In genomic region chr1:160169553-160170399, GRCh38 we compare ENCODE assay signal across 10 cellular contexts. TPM values are rescaled to one million over a fixed set of nuclear protein-coding genes. Genes with fewer than 3 reads are reported as not detected.
DNase-seq lines count a peak whose midpoint lies in the region; ATAC-seq and TF ChIP-seq lines count a peak whose summit lies in the region.
"Had no signal": no experiment of that assay in that cellular context is flagged by ENCODE, and none has a peak within 500 bp of the region (broad histone marks: within the 10 kb centered on the region; RNA-seq: fewer than 3 reads in every experiment).

No MANE protein-coding gene starts in this region.

- DNase-seq in NCI-H2107 treated with DMSO at 0.1 percent for 48 hours (lab: John Stamatoyannopoulos, UW; ENCODE audit: unreplicated experiment) (peak; percentile 62), NCI-H2107 (lab: John Stamatoyannopoulos, UW) (no peak), RPMI7951 (ENCODE audit: low read depth) (peak; percentile 21), neural progenitor cell (ENCODE audit: low spot score) (peak; percentile 91), HUDEP-2 (lab: John Stamatoyannopoulos, UW; ENCODE audit: unreplicated experiment in 76 of 76) (no peak), hippocampal formation (lab: John Stamatoyannopoulos, UW) (no peak), HT-29 (ENCODE audit: low spot score) (no peak)
- DNase-seq: NCI-H82 had no signal

- no peak for TF ChIP-seq CTCF in neural progenitor cell (IDR thresholded peaks at IDR 0.05)

- H3K36me3 ChIP-seq in neural progenitor cell, result no peaks in the 10 kb centered on the region

- no peaks in the 10 kb centered on the region for H3K9me3 ChIP-seq in neural progenitor cell (ENCODE audit: low read depth)

- no peaks in the 10 kb centered on the region for H3K79me2 ChIP-seq in neural progenitor cell (ENCODE audit: low read depth)

- H2AFZ ChIP-seq in neural progenitor cell (replicated peaks), result no peak overlapping the region

- H3F3A ChIP-seq in neural progenitor cell (ENCODE audit: low read depth), result peaks cover 30% of the 10 kb centered on the region

- H3K27ac ChIP-seq in neural progenitor cell, result peak overlapping the region; percentile 88

- peak; percentile 68 for ATAC-seq in HG03097 (IDR thresholded peaks at IDR 0.05; ENCODE audit: low FRiP score, unreplicated experiment)

- peaks cover 63% of the 10 kb centered on the region for H3K27me3 ChIP-seq in neural progenitor cell

- peaks cover 33% of the 10 kb centered on the region for H3K4me1 ChIP-seq in neural progenitor cell

- H3K4me3 ChIP-seq in neural progenitor cell, result peak overlapping the region; percentile 23

- H3K9ac ChIP-seq in neural progenitor cell, result no peak overlapping the region

- peak overlapping the region; percentile 72 for H3K4me3 Mint-ChIP-seq in neural progenitor cell

- H3K27me3 Mint-ChIP-seq in neural progenitor cell (ENCODE audit: insufficient read depth, low read depth), result peaks cover 15% of the 10 kb centered on the region

- peaks cover 66% of the 10 kb centered on the region for H3K4me1 Mint-ChIP-seq in neural progenitor cell

- peak overlapping the region; percentile 70 for H3K4me2 ChIP-seq in neural progenitor cell

- peaks cover 8% of the 10 kb centered on the region for H3K9me3 Mint-ChIP-seq in neural progenitor cell

- H3K36me3 Mint-ChIP-seq in neural progenitor cell, result peaks cover 2% of the 10 kb centered on the region

- H4K20me1 ChIP-seq in neural progenitor cell (ENCODE audit: low read depth), result peaks cover 4% of the 10 kb centered on the region

- H3K27ac Mint-ChIP-seq in neural progenitor cell, result peak overlapping the region; percentile 97

RNA-seq across cellular contexts. Expression of gene ATP1A4, which starts 18.4 kb away (rescaled TPM):
- total RNA-seq in RPMI7951 (2014; rRNA removed; shearing (Covaris generic)), result not detected in 2 replicates
- 0.17 and 0.62 TPM in 2 replicates for total RNA-seq in neural progenitor cell (ENCODE audit: low replicate concordance)
- not detected in 2 replicates for total RNA-seq in HT-29 (2014; rRNA removed; shearing (Covaris generic))
- total RNA-seq: epithelial cell of proximal tubule had no signal

RNA-seq across cellular contexts. Expression of gene CASQ1, which starts 20.6 kb away (rescaled TPM):
- not detected in 2 replicates for total RNA-seq in RPMI7951 (2014; rRNA removed; shearing (Covaris generic))
- total RNA-seq in neural progenitor cell (ENCODE audit: low replicate concordance), result 0.50 TPM in 1 of 2 replicates, not detected in the other
- not detected in 2 replicates for total RNA-seq in HT-29 (2014; rRNA removed; shearing (Covaris generic))
- total RNA-seq: epithelial cell of proximal tubule had no signal

RNA-seq across cellular contexts. Expression of gene PEA15, which starts 35.4 kb away (rescaled TPM):
- total RNA-seq in RPMI7951 (2014; rRNA removed; shearing (Covaris generic)), result 107 and 111 TPM in 2 replicates
- 39.1 and 63.5 TPM in 2 replicates for total RNA-seq in neural progenitor cell (ENCODE audit: low replicate concordance)
- 31.6 and 38.7 TPM in 2 replicates for total RNA-seq in HT-29 (2014; rRNA removed; shearing (Covaris generic))

RNA-seq across cellular contexts. Expression of gene ATP1A2, which starts 54.2 kb away (rescaled TPM):
- total RNA-seq in RPMI7951 (2014; rRNA removed; shearing (Covaris generic)), result not detected in 2 replicates
- total RNA-seq in neural progenitor cell (ENCODE audit: low replicate concordance), result 88.6 and 154 TPM in 2 replicates
- not detected in 2 replicates for total RNA-seq in HT-29 (2014; rRNA removed; shearing (Covaris generic))
- total RNA-seq: epithelial cell of proximal tubule had no signal

Comparison
In these comparisons a context has a peak if more than half of its experiments do, and no peak if none do; other contexts are left out.
1. DNase-seq: peak in NCI-H2107 treated with DMSO at 0.1 percent for 48 hours (single experiment), RPMI7951 (single experiment) and neural progenitor cell (single experiment); none in NCI-H2107 (single experiment), HUDEP-2 (0 of 76), hippocampal formation (0 of 2) and HT-29 (single experiment).